7 cellular contexts compared by ENCODE assay signal in genomic region chr16:35497399-35497798, GRCh38.
"Had no signal": no experiment of that assay in that cellular context is flagged by ENCODE, and none has a peak within 500 bp of the region (broad histone marks: within the 10 kb centered on the region; RNA-seq: fewer than 3 reads in every experiment).

No MANE protein-coding gene starts in this region.

- H3K4me3 ChIP-seq: GM23338, K562 had no signal

- H3K27ac ChIP-seq: HL-60 had no signal

- H3K4me2 ChIP-seq: GM23338 had no signal

- DNase-seq: H9, HCEC 1CT, KG1 had no signal

- H2AFZ ChIP-seq: GM23338 had no signal

- ATAC-seq: GM23338, HepG2, K562 had no signal
